In genomic region chr13:45737571-45738002, GRCh38 we compare ENCODE assay signal across 1 cellular context.
TF ChIP-seq lines count a peak whose summit lies in the region.

No MANE protein-coding gene starts in this region.

TF ChIP-seq in WTC11, 78 proteins besides CTCF, POLR2A, EP300 and RAD21 (continued from another document):
- TF ChIP-seq PREB (CRISPR knock-in tag; IDR thresholded peaks at IDR 0.05; ENCODE audit: borderline replicate concordance): no peak
- no peak for TF ChIP-seq FOXK1 (CRISPR knock-in tag; IDR thresholded peaks at IDR 0.05)
